Comparison of ENCODE assay signal across 8 cellular contexts in the genomic region with DNA sequence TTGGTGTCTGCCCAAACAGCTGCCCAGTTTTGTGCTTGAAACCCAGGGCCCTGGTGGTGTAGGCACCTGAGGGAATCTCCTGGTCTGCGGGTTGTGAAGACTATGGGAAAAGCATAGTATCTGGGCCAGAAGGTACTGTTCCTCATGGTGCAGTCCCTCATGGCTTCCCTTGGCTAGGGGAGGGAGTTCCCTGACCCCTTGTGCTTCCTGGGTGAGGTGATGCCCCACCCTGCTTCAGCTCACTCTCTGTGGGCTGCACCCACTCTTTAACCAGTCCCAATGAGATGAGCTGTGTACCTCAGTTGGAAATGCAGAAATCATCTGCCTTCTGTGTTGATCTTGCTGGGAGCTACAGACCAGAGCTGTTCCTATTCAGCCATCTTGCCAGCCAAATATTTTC.
A peak's percentile ranks its signal among the peaks of the same experiment; 100 is the strongest.
DNase-seq lines count a peak whose midpoint lies in the region; ATAC-seq, FAIRE-seq and TF ChIP-seq lines count a peak whose summit lies in the region.
"Not testable (repeated sequence)": the region's sequence is repeated elsewhere in the genome, so short reads cannot be mapped to it uniquely, and the experiment has no call there.

No MANE protein-coding gene starts in this region.

- not testable (repeated sequence) for H3K79me2 ChIP-seq in OCI-LY3 (ENCODE audit: low read length); astrocyte (ENCODE audit: insufficient read depth, low read length)

- H3K4me1 ChIP-seq in OCI-LY3 (ENCODE audit: low read length) (peaks cover 45% of the 10 kb centered on the region), astrocyte (ENCODE audit: insufficient read depth, low read length) (peaks cover 20% of the 10 kb centered on the region)
- H3K4me1 ChIP-seq in mucosa of descending colon (ENCODE audit: low read depth), result not testable (repeated sequence)

- H3K27ac Mint-ChIP-seq in activated T-helper 17 cell treated with anti-CD3 and anti-CD28 coated beads, Interleukin-2, amount 50 U/mL, for 72 hours, result not testable (repeated sequence)
- peak overlapping the region; percentile 55 for H3K27ac Mint-ChIP-seq in astrocyte (ENCODE audit: unreplicated experiment)
- peak overlapping the region; percentile 4 for H3K27ac Mint-ChIP-seq in stimulated activated memory B cell treated with anti-CD40 and anti-IgM and Interleukin-4, amounts not matched to agents 10 μg/mL and 1 μg/mL and 100 μg/mL, for 72 hours

- not testable (repeated sequence) for H3K4me3 ChIP-seq in OCI-LY3 (ENCODE audit: low read length); astrocyte (ENCODE audit: insufficient read depth, low read depth, low read length); mucosa of descending colon

- not testable (repeated sequence) for H2AFZ ChIP-seq in OCI-LY3 (ENCODE audit: low read depth, low read length)
- H2AFZ ChIP-seq in astrocyte (ENCODE audit: low read depth, low read length), result peak overlapping the region; percentile 39

- peak overlapping the region; percentile 61; the same call in 1 of the 2 replicates for H3K9ac ChIP-seq in OCI-LY3 (ENCODE audit: low read length)
- not testable (repeated sequence) for H3K9ac ChIP-seq in astrocyte (ENCODE audit: low read length)

- H4K20me1 ChIP-seq in OCI-LY3 (ENCODE audit: insufficient read depth, low read length); astrocyte (ENCODE audit: insufficient read depth, low read length): not testable (repeated sequence)

- H3K9me3 Mint-ChIP-seq in activated T-helper 17 cell treated with anti-CD3 and anti-CD28 coated beads, Interleukin-2, amount 50 U/mL, for 72 hours; stimulated activated memory B cell treated with anti-CD40 and anti-IgM and Interleukin-4, amounts not matched to agents 10 μg/mL and 1 μg/mL and 100 μg/mL, for 72 hours: not testable (repeated sequence)
- peaks cover 23% of the 10 kb centered on the region for H3K9me3 Mint-ChIP-seq in astrocyte (ENCODE audit: unreplicated experiment)

- FAIRE-seq in astrocyte (lab: Jason Lieb, UNC), result not testable (repeated sequence)

- H3K9me3 ChIP-seq in OCI-LY3 (ENCODE audit: insufficient read depth, low read length); astrocyte (ENCODE audit: insufficient read depth, low read depth, low read length); mucosa of descending colon: not testable (repeated sequence)

- peaks cover 22% of the 10 kb centered on the region for H3K4me1 Mint-ChIP-seq in activated T-helper 17 cell treated with anti-CD3 and anti-CD28 coated beads, Interleukin-2, amount 50 U/mL, for 72 hours
- peaks cover 24% of the 10 kb centered on the region for H3K4me1 Mint-ChIP-seq in astrocyte (ENCODE audit: low read depth, unreplicated experiment)
- H3K4me1 Mint-ChIP-seq in stimulated activated memory B cell treated with anti-CD40 and anti-IgM and Interleukin-4, amounts not matched to agents 10 μg/mL and 1 μg/mL and 100 μg/mL, for 72 hours, result peaks cover 29% of the 10 kb centered on the region

- not testable (repeated sequence) for H3K4me3 Mint-ChIP-seq in activated T-helper 17 cell treated with anti-CD3 and anti-CD28 coated beads, Interleukin-2, amount 50 U/mL, for 72 hours; astrocyte (ENCODE audit: unreplicated experiment); stimulated activated memory B cell treated with anti-CD40 and anti-IgM and Interleukin-4, amounts not matched to agents 10 μg/mL and 1 μg/mL and 100 μg/mL, for 72 hours

- H3K4me2 ChIP-seq in OCI-LY3 (ENCODE audit: low read length), result peak overlapping the region; percentile 73
- H3K4me2 ChIP-seq in astrocyte (ENCODE audit: low read length), result not testable (repeated sequence)

- peak; percentile 27 for DNase-seq in COR-L47 (lab: John Stamatoyannopoulos, UW)
- not testable (repeated sequence) for DNase-seq in astrocyte (ENCODE audit: low read depth); mucosa of descending colon

- not testable (repeated sequence) for H3K36me3 Mint-ChIP-seq in activated T-helper 17 cell treated with anti-CD3 and anti-CD28 coated beads, Interleukin-2, amount 50 U/mL, for 72 hours (ENCODE audit: low read depth); astrocyte (ENCODE audit: low read depth, unreplicated experiment); stimulated activated memory B cell treated with anti-CD40 and anti-IgM and Interleukin-4, amounts not matched to agents 10 μg/mL and 1 μg/mL and 100 μg/mL, for 72 hours

- H3K27me3 Mint-ChIP-seq in activated T-helper 17 cell treated with anti-CD3 and anti-CD28 coated beads, Interleukin-2, amount 50 U/mL, for 72 hours; astrocyte (ENCODE audit: low read depth, unreplicated experiment); stimulated activated memory B cell treated with anti-CD40 and anti-IgM and Interleukin-4, amounts not matched to agents 10 μg/mL and 1 μg/mL and 100 μg/mL, for 72 hours: not testable (repeated sequence)

- H3K27ac ChIP-seq in 22Rv1 (peak overlapping the region; percentile 67), OCI-LY3 (ENCODE audit: low read length) (peak overlapping the region; percentile 48), VCaP (peak overlapping the region; percentile 44)
- not testable (repeated sequence) for H3K27ac ChIP-seq in astrocyte (ENCODE audit: low read depth, low read length)

- ATAC-seq in activated T-helper 17 cell treated with anti-CD3 and anti-CD28 coated beads, Interleukin-2, amount 50 U/mL, for 72 hours (replicated peaks), result peak; percentile 21
- ATAC-seq in mucosa of descending colon, result peak; percentile 48
- not testable (repeated sequence) for ATAC-seq in stimulated activated memory B cell treated with anti-CD40 and anti-IgM and Interleukin-4, amounts not matched to agents 10 μg/mL and 1 μg/mL and 100 μg/mL, for 72 hours

- intact Hi-C loops in mucosa of descending colon (cut with DNase I, micrococcal nuclease), result not testable (repeated sequence)

- H3K36me3 ChIP-seq in OCI-LY3 (replicated peaks; ENCODE audit: low read depth, low read length); astrocyte (ENCODE audit: insufficient read depth, low read length); mucosa of descending colon (ENCODE audit: low read depth): not testable (repeated sequence)

- not testable (repeated sequence) for TF ChIP-seq CTCF in 22Rv1 (IDR thresholded peaks at IDR 0.05); OCI-LY3 (IDR thresholded peaks at IDR 0.05; ENCODE audit: low read depth, low read length); VCaP (conservative IDR thresholded peaks at IDR 0.05); astrocyte (IDR thresholded peaks at IDR 0.05; ENCODE audit: insufficient read depth, low read depth, low read length); mucosa of descending colon (IDR thresholded peaks at IDR 0.05)

- not testable (repeated sequence) for H3K27me3 ChIP-seq in OCI-LY3 (ENCODE audit: low read depth, low read length); astrocyte (ENCODE audit: insufficient read depth, low read length)
